Comparison of ENCODE assay signal across 12 cellular contexts in genomic region chr18:49032189-49032584, GRCh38.
"Had no signal": no experiment of that assay in that cellular context is flagged by ENCODE, and none has a peak within 500 bp of the region (broad histone marks: within the 10 kb centered on the region; RNA-seq: fewer than 3 reads in every experiment).

No MANE protein-coding gene starts in this region.

- H3K27ac Mint-ChIP-seq: activated CD4-positive, alpha-beta memory T cell treated with anti-CD3 and anti-CD28 coated beads, Interleukin-2, amount 10 ng/mL, durations not matched to agents 7 days and 5 days; progenitor cell of endocrine pancreas had no signal

- H3K4me1 ChIP-seq: gastroesophageal sphincter, right atrium auricular region, stomach, testis, upper lobe of right lung had no signal

- H3K27me3 Mint-ChIP-seq: progenitor cell of endocrine pancreas had no signal

- H3K36me3 ChIP-seq: cardiac muscle cell, gastroesophageal sphincter, heart right ventricle, right atrium auricular region, stomach, upper lobe of right lung had no signal

- H3K4me3 Mint-ChIP-seq: activated CD4-positive, alpha-beta memory T cell treated with anti-CD3 and anti-CD28 coated beads, Interleukin-2, amount 10 ng/mL, durations not matched to agents 7 days and 5 days had no signal

- H3K9me3 ChIP-seq: gastroesophageal sphincter, right atrium auricular region, stomach, testis, upper lobe of right lung had no signal

- H3K4me3 ChIP-seq: cardiac muscle cell, gastroesophageal sphincter, heart right ventricle, lung, right atrium auricular region, stomach, testis, upper lobe of right lung had no signal

- H3K27ac ChIP-seq: cardiac muscle cell, gastroesophageal sphincter, heart right ventricle, right atrium auricular region, stomach, testis, upper lobe of right lung had no signal

- ATAC-seq: gastroesophageal sphincter had no signal

- H3K27me3 ChIP-seq: cardiac muscle cell, gastroesophageal sphincter, heart right ventricle, right atrium auricular region, stomach, testis, upper lobe of right lung had no signal

- DNase-seq: erythroblast, heart right ventricle, midbrain, testis had no signal
